Comparison of ENCODE assay signal across 2 cellular contexts in genomic region chr5:168614661-168615060, GRCh38.
A peak's percentile ranks its signal among the peaks of the same experiment; 100 is the strongest.
TF ChIP-seq lines count a peak whose summit lies in the region.

No MANE protein-coding gene starts in this region.

TF ChIP-seq in H1, 55 proteins besides CTCF, POLR2A, EP300 and RAD21:
- TF ChIP-seq SRF (IDR thresholded peaks at IDR 0.05; ENCODE audit: low read depth, low read length), result no peak
- TF ChIP-seq NANOG (IDR thresholded peaks at IDR 0.05; ENCODE audit: insufficient read depth, low read depth, low read length, poor library complexity, severe bottlenecking), result no peak
- TF ChIP-seq CHD2 (IDR thresholded peaks at IDR 0.05; ENCODE audit: low read length), result no peak

TF ChIP-seq in HepG2, 621 proteins besides CTCF, POLR2A, EP300 and RAD21:
- no peak for TF ChIP-seq NFKBIZ (CRISPR knock-in tag; IDR thresholded peaks at IDR 0.05)
- TF ChIP-seq, protein P1, sequence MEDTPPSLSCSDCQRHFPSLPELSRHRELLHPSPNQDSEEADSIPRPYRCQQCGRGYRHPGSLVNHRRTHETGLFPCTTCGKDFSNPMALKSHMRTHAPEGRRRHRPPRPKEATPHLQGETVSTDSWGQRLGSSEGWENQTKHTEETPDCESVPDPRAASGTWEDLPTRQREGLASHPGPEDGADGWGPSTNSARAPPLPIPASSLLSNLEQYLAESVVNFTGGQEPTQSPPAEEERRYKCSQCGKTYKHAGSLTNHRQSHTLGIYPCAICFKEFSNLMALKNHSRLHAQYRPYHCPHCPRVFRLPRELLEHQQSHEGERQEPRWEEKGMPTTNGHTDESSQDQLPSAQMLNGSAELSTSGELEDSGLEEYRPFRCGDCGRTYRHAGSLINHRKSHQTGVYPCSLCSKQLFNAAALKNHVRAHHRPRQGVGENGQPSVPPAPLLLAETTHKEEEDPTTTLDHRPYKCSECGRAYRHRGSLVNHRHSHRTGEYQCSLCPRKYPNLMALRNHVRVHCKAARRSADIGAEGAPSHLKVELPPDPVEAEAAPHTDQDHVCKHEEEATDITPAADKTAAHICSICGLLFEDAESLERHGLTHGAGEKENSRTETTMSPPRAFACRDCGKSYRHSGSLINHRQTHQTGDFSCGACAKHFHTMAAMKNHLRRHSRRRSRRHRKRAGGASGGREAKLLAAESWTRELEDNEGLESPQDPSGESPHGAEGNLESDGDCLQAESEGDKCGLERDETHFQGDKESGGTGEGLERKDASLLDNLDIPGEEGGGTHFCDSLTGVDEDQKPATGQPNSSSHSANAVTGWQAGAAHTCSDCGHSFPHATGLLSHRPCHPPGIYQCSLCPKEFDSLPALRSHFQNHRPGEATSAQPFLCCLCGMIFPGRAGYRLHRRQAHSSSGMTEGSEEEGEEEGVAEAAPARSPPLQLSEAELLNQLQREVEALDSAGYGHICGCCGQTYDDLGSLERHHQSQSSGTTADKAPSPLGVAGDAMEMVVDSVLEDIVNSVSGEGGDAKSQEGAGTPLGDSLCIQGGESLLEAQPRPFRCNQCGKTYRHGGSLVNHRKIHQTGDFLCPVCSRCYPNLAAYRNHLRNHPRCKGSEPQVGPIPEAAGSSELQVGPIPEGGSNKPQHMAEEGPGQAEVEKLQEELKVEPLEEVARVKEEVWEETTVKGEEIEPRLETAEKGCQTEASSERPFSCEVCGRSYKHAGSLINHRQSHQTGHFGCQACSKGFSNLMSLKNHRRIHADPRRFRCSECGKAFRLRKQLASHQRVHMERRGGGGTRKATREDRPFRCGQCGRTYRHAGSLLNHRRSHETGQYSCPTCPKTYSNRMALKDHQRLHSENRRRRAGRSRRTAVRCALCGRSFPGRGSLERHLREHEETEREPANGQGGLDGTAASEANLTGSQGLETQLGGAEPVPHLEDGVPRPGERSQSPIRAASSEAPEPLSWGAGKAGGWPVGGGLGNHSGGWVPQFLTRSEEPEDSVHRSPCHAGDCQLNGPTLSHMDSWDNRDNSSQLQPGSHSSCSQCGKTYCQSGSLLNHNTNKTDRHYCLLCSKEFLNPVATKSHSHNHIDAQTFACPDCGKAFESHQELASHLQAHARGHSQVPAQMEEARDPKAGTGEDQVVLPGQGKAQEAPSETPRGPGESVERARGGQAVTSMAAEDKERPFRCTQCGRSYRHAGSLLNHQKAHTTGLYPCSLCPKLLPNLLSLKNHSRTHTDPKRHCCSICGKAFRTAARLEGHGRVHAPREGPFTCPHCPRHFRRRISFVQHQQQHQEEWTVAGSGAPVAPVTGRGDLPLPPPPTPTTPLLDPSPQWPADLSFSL (CRISPR knock-in tag; IDR thresholded peaks at IDR 0.05), result no peak
- no peak for TF ChIP-seq ARNTL (CRISPR knock-in tag; IDR thresholded peaks at IDR 0.05)
- no peak for TF ChIP-seq NONO (IDR thresholded peaks at IDR 0.05)
- TF ChIP-seq NONO (CRISPR knock-in tag; conservative IDR thresholded peaks at IDR 0.05), result no peak
- TF ChIP-seq MNT (IDR thresholded peaks at IDR 0.05), result no peak
- TF ChIP-seq, protein P2, sequence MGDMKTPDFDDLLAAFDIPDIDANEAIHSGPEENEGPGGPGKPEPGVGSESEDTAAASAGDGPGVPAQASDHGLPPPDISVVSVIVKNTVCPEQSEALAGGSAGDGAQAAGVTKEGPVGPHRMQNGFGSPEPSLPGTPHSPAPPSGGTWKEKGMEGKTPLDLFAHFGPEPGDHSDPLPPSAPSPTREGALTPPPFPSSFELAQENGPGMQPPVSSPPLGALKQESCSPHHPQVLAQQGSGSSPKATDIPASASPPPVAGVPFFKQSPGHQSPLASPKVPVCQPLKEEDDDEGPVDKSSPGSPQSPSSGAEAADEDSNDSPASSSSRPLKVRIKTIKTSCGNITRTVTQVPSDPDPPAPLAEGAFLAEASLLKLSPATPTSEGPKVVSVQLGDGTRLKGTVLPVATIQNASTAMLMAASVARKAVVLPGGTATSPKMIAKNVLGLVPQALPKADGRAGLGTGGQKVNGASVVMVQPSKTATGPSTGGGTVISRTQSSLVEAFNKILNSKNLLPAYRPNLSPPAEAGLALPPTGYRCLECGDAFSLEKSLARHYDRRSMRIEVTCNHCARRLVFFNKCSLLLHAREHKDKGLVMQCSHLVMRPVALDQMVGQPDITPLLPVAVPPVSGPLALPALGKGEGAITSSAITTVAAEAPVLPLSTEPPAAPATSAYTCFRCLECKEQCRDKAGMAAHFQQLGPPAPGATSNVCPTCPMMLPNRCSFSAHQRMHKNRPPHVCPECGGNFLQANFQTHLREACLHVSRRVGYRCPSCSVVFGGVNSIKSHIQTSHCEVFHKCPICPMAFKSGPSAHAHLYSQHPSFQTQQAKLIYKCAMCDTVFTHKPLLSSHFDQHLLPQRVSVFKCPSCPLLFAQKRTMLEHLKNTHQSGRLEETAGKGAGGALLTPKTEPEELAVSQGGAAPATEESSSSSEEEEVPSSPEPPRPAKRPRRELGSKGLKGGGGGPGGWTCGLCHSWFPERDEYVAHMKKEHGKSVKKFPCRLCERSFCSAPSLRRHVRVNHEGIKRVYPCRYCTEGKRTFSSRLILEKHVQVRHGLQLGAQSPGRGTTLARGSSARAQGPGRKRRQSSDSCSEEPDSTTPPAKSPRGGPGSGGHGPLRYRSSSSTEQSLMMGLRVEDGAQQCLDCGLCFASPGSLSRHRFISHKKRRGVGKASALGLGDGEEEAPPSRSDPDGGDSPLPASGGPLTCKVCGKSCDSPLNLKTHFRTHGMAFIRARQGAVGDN (CRISPR knock-in tag; IDR thresholded peaks at IDR 0.05), result peak; percentile 22; the same call in 1 of the 2 replicates
